Comparison of ENCODE assay signal across 8 cellular contexts in genomic region chr3:152323834-152324233, GRCh38. TPM values are rescaled to one million over a fixed set of nuclear protein-coding genes. Genes with fewer than 3 reads are reported as not detected.
DNase-seq lines count a peak whose midpoint lies in the region; ATAC-seq and TF ChIP-seq lines count a peak whose summit lies in the region.

No MANE protein-coding gene starts in this region.

- peaks cover 86% of the 10 kb centered on the region for H4K20me1 ChIP-seq in Loucy (ENCODE audit: insufficient read depth, low read length, poor library complexity, severe bottlenecking)

- no peak overlapping the region for H3K4me3 ChIP-seq in Loucy (ENCODE audit: low read length, poor library complexity, severe bottlenecking)

- H3K27me3 Mint-ChIP-seq in natural killer cell (ENCODE audit: low read depth in 2 of 2): no peaks in the 10 kb centered on the region

- peaks cover 6% of the 10 kb centered on the region for H3K36me3 Mint-ChIP-seq in natural killer cell

- H3K36me3 ChIP-seq in Loucy (ENCODE audit: insufficient read depth, low read length): peaks cover 24% of the 10 kb centered on the region; the same call in 1 of the 2 replicates

- peaks cover 20% of the 10 kb centered on the region for H3K4me1 ChIP-seq in Loucy (ENCODE audit: insufficient read depth, low read length, poor library complexity, severe bottlenecking)

- H3K4me2 ChIP-seq in Loucy (ENCODE audit: low read depth, low read length, poor library complexity, severe bottlenecking): peak overlapping the region; percentile 5

- peaks cover 74 to 78% of the 10 kb centered on the region in 2 donors for H3K4me1 Mint-ChIP-seq in natural killer cell

- H3K9me3 Mint-ChIP-seq in natural killer cell: no peaks in the 10 kb centered on the region

- ATAC-seq in GM18867 (IDR thresholded peaks at IDR 0.05; ENCODE audit: unreplicated experiment): peak; percentile 80
- ATAC-seq in GM21723 (IDR thresholded peaks at IDR 0.05; ENCODE audit: unreplicated experiment): peak; percentile 77
- ATAC-seq in natural killer cell: peak; percentile 60 to 76 (median 63)

- no peak for DNase-seq in natural killer cell
- DNase-seq in NCI-H1436 treated with DMSO at 0.1 percent for 48 hours (lab: John Stamatoyannopoulos, UW): no peak
- no peak for DNase-seq in DMS79 (lab: John Stamatoyannopoulos, UW)
- DNase-seq in NCI-H774 (lab: John Stamatoyannopoulos, UW): no peak
- no peak for DNase-seq in NCI-H1694 (lab: John Stamatoyannopoulos, UW)

- H2AFZ ChIP-seq in Loucy (ENCODE audit: low read length): no peak overlapping the region

- peak overlapping the region; percentile 81 for H3K4me3 Mint-ChIP-seq in natural killer cell

- no peak for TF ChIP-seq CTCF in Loucy (conservative IDR thresholded peaks at IDR 0.05; ENCODE audit: low read length)
- no peak for TF ChIP-seq CTCF in natural killer cell (IDR thresholded peaks at IDR 0.05)

- H3F3A ChIP-seq in Loucy (ENCODE audit: low read depth): no peaks in the 10 kb centered on the region

- peak overlapping the region; percentile 68 to 82 for H3K27ac Mint-ChIP-seq in natural killer cell

- H3K9ac ChIP-seq in Loucy (ENCODE audit: low read depth, low read length, poor library complexity, severe bottlenecking): no peak overlapping the region

- H3K9me2 ChIP-seq in Loucy (replicated peaks; ENCODE audit: low read depth, low read length): no peaks in the 10 kb centered on the region

- intact Hi-C loops in natural killer cell (cut with micrococcal nuclease): loop anchor here (2.0 to 10.0 kb wide), 3 partner anchors 15 to 121 kb away; no protein-coding TSS in a partner anchor

- no peaks in the 10 kb centered on the region for H3K27me3 ChIP-seq in Loucy (ENCODE audit: insufficient read depth, low read length, poor library complexity, severe bottlenecking)

- H3K9me3 ChIP-seq in Loucy (ENCODE audit: insufficient read depth, low read depth, low read length): peaks cover 4% of the 10 kb centered on the region; the same call in 1 of the 2 replicates

- peaks cover 98% of the 10 kb centered on the region for H3K79me2 ChIP-seq in Loucy (ENCODE audit: insufficient read depth, low read length)

RNA-seq across cellular contexts. Expression of gene MBNL1, which starts 55.1 kb away (rescaled TPM):
- 100 to 1,000 TPM; 600 to 704 (median 607) TPM for total RNA-seq in natural killer cell
